25 cellular contexts compared by ENCODE assay signal in the genomic region with DNA sequence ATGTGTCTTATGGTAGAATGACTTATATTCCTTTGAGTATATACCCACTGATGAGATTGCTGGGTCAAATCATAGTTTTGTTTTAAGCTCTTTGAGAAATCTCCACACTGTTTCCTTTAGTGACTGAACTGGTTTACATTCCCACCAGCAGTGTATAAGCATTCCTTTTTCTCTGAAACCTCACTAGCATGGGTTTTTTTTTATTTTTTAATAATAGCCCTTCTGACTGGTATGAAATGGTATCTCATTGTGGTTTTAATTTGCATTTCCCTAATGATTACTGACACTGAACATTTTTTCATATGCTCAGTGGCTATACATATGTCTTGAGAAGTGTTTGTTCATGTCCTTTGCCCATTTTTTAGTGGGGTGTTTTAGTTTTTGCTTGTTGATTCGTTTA.
"Had no signal": no experiment of that assay in that cellular context is flagged by ENCODE, and none has a peak within 500 bp of the region (broad histone marks: within the 10 kb centered on the region; RNA-seq: fewer than 3 reads in every experiment).

No MANE protein-coding gene starts in this region.

- H3K27me3 ChIP-seq: colonic mucosa, esophagus squamous epithelium, heart right ventricle, left lung, neural progenitor cell, right atrium auricular region, tibial nerve, upper lobe of left lung had no signal

- H3K36me3 Mint-ChIP-seq: naive thymus-derived CD4-positive, alpha-beta T cell; neural progenitor cell; stimulated activated naive B cell treated with anti-CD40 and anti-IgM and Interleukin-4, amounts not matched to agents 10 μg/mL and 1 μg/mL and 100 μg/mL, for 72 hours had no signal

- H3K27me3 Mint-ChIP-seq: dendritic cell treated with granulocyte-macrophage colony-stimulating factor and Interleukin-4, amounts not matched to agents 40 ng/mL and 50 ng/mL, for 4 days; naive thymus-derived CD4-positive, alpha-beta T cell; stimulated activated naive B cell treated with anti-CD40 and anti-IgM and Interleukin-4, amounts not matched to agents 10 μg/mL and 1 μg/mL and 100 μg/mL, for 72 hours; stimulated activated naive CD8-positive, alpha-beta T cell treated with anti-CD3 and anti-CD28 coated beads, Interleukin-15, Interleukin-2, amounts not matched to agents 100 ng/mL and 50 ng/mL, for 24 hours had no signal

- DNase-seq: colonic mucosa; effector memory CD4-positive, alpha-beta T cell; erythroblast; esophagus squamous epithelium; glutamatergic neuron; heart right ventricle; hippocampal formation; left cardiac atrium; left lung; mesenchymal stem cell; midbrain; naive thymus-derived CD4-positive, alpha-beta T cell; stimulated activated naive B cell treated with anti-CD40 and anti-IgM and Interleukin-4, amounts not matched to agents 10 μg/mL and 1 μg/mL and 100 μg/mL, for 72 hours; upper lobe of left lung had no signal

- H3K9me3 ChIP-seq: colonic mucosa, prostate gland, thoracic aorta had no signal

- H3K9ac ChIP-seq: neural progenitor cell, parathyroid adenoma had no signal

- ATAC-seq: heart right ventricle; left cardiac atrium; left lung; naive thymus-derived CD4-positive, alpha-beta T cell; sciatic nerve; stimulated activated naive B cell treated with anti-CD40 and anti-IgM and Interleukin-4, amounts not matched to agents 10 μg/mL and 1 μg/mL and 100 μg/mL, for 72 hours had no signal

- H3K4me3 ChIP-seq: colonic mucosa, esophagus squamous epithelium, heart right ventricle, left lung, neural progenitor cell, prostate gland, right atrium auricular region, smooth muscle cell, thoracic aorta, tibial nerve, upper lobe of left lung had no signal

- H3K27ac ChIP-seq: colonic mucosa, esophagus squamous epithelium, heart right ventricle, left lung, neural progenitor cell, parathyroid adenoma, prostate gland, right atrium auricular region, thoracic aorta, tibial nerve, upper lobe of left lung had no signal

- H3K4me1 Mint-ChIP-seq: naive thymus-derived CD4-positive, alpha-beta T cell; nephron; neural progenitor cell; stimulated activated naive B cell treated with anti-CD40 and anti-IgM and Interleukin-4, amounts not matched to agents 10 μg/mL and 1 μg/mL and 100 μg/mL, for 72 hours had no signal

- H3K36me3 ChIP-seq: colonic mucosa, esophagus squamous epithelium, heart right ventricle, left lung, prostate gland, right atrium auricular region, thoracic aorta, tibial nerve, upper lobe of left lung had no signal

- H3K4me1 ChIP-seq: colonic mucosa, esophagus squamous epithelium, heart right ventricle, left lung, neural progenitor cell, parathyroid adenoma, prostate gland, right atrium auricular region, tibial nerve, upper lobe of left lung had no signal

- H3K27ac Mint-ChIP-seq: dendritic cell treated with granulocyte-macrophage colony-stimulating factor and Interleukin-4, amounts not matched to agents 40 ng/mL and 50 ng/mL, for 4 days; naive thymus-derived CD4-positive, alpha-beta T cell; nephron; neural progenitor cell; stimulated activated naive B cell treated with anti-CD40 and anti-IgM and Interleukin-4, amounts not matched to agents 10 μg/mL and 1 μg/mL and 100 μg/mL, for 72 hours; stimulated activated naive CD8-positive, alpha-beta T cell treated with anti-CD3 and anti-CD28 coated beads, Interleukin-15, Interleukin-2, amounts not matched to agents 100 ng/mL and 50 ng/mL, for 24 hours had no signal

- H3K4me3 Mint-ChIP-seq: dendritic cell treated with granulocyte-macrophage colony-stimulating factor and Interleukin-4, amounts not matched to agents 40 ng/mL and 50 ng/mL, for 4 days; naive thymus-derived CD4-positive, alpha-beta T cell; nephron; neural progenitor cell; stimulated activated naive B cell treated with anti-CD40 and anti-IgM and Interleukin-4, amounts not matched to agents 10 μg/mL and 1 μg/mL and 100 μg/mL, for 72 hours; stimulated activated naive CD8-positive, alpha-beta T cell treated with anti-CD3 and anti-CD28 coated beads, Interleukin-15, Interleukin-2, amounts not matched to agents 100 ng/mL and 50 ng/mL, for 24 hours had no signal
